ENCODE assay signal across 13 cellular contexts in the genomic region with DNA sequence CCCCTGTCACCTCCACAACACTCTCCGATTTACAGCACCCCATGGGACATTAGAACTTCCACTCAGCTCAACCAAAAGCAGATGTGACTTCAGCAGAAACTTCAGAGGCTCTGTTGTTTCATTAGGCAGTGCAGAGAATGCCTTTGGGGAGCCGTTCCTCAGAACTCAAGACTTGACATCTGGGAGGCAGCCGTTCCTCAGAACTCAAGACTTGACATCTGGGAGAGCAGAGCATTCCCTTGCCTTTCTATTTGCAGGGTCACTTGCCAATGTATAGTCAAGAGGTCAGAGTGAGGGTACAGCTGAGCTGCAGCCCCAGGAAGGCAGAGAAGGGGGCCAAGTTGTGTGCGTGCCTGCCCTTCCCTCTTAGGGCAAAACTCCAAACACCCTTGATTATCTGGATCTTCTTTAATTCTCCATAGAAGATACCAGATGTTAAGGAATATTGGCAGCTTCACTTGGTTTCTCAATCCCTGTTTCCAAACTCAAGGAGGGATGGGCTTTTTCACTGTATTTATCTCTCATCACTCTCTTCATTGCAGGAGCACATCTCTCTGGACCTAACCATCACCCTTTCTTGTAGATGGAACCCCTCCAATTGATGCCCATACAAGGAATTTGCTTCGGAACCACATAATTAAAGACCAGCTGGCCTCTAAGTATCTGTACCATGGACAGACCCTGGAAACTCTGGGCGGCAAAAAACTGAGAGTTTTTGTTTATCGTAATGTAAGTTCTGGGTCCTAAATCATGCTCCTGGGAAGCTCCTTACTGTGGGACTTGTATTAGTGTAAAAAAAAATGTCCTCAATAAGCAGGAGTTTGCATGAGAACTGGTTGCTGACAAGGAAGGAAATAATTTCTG. TPM values are rescaled to one million over a fixed set of nuclear protein-coding genes. Genes with fewer than 3 reads are reported as not detected.
DNase-seq lines count a peak whose midpoint lies in the region; ATAC-seq and TF ChIP-seq lines count a peak whose summit lies in the region.
"Had no signal": no experiment of that assay in that cellular context is flagged by ENCODE, and none has a peak within 500 bp of the region (broad histone marks: within the 10 kb centered on the region; RNA-seq: fewer than 3 reads in every experiment).

No MANE protein-coding gene starts in this region.

- H3K36me3 Mint-ChIP-seq in activated CD8-positive, alpha-beta memory T cell treated with anti-CD3 and anti-CD28 coated beads, Interleukin-2, amount 10 ng/mL, durations not matched to agents 7 days and 5 days, result no peaks in the 10 kb centered on the region
- no peaks in the 10 kb centered on the region for H3K36me3 Mint-ChIP-seq in T-helper 17 cell (ENCODE audit: low read depth)
- H3K36me3 Mint-ChIP-seq in activated CD4-positive, alpha-beta T cell treated with anti-CD3 and anti-CD28 coated beads for 36 hours (ENCODE audit: low read depth), result no peaks in the 10 kb centered on the region

- H3K4me3 ChIP-seq in BLaER1 (no peak overlapping the region), heart left ventricle (no peak overlapping the region), gastrocnemius medialis (no peak overlapping the region)
- H3K4me3 ChIP-seq: skin epidermis had no signal

- peaks cover 2% of the 10 kb centered on the region for H3K27me3 Mint-ChIP-seq in activated CD8-positive, alpha-beta memory T cell treated with anti-CD3 and anti-CD28 coated beads, Interleukin-2, amount 10 ng/mL, durations not matched to agents 7 days and 5 days
- peaks cover 7% of the 10 kb centered on the region for H3K27me3 Mint-ChIP-seq in T-helper 17 cell
- H3K27me3 Mint-ChIP-seq in activated CD4-positive, alpha-beta T cell treated with anti-CD3 and anti-CD28 coated beads for 36 hours, result peaks cover 2% of the 10 kb centered on the region

- H3K9me3 Mint-ChIP-seq in activated CD8-positive, alpha-beta memory T cell treated with anti-CD3 and anti-CD28 coated beads, Interleukin-2, amount 10 ng/mL, durations not matched to agents 7 days and 5 days (ENCODE audit: low read depth), result no peaks in the 10 kb centered on the region
- H3K9me3 Mint-ChIP-seq in activated CD4-positive, alpha-beta T cell treated with anti-CD3 and anti-CD28 coated beads for 36 hours (ENCODE audit: low read depth), result no peaks in the 10 kb centered on the region
- H3K9me3 Mint-ChIP-seq: endodermal cell had no signal

- no peak overlapping the region for H3K27ac ChIP-seq in BLaER1
- H3K27ac ChIP-seq in RWPE1, result peak overlapping the region; percentile 73
- peak overlapping the region in 11 of 12 donors; percentile 3 to 64 (median 49) for H3K27ac ChIP-seq in heart left ventricle
- peak overlapping the region; percentile 7 to 57 (median 39) for H3K27ac ChIP-seq in gastrocnemius medialis
- H3K27ac ChIP-seq: HL-60 had no signal

- no peak for TF ChIP-seq CTCF in RWPE1 (conservative IDR thresholded peaks at IDR 0.05; ENCODE audit: low read depth)
- TF ChIP-seq CTCF in heart left ventricle (IDR thresholded peaks at IDR 0.05), result no peak
- no peak for TF ChIP-seq CTCF in gastrocnemius medialis (IDR thresholded peaks at IDR 0.05 in 4 of 5, conservative IDR thresholded peaks at IDR 0.05 in 1 of 5)

- POLR2A ChIA-PET in RWPE1 (lab: Yijun Ruan, JAX; ENCODE audit: low non-redundant PET), result no interaction called here
- POLR2A ChIA-PET in activated CD4-positive, alpha-beta T cell treated with anti-CD3 and anti-CD28 coated beads for 36 hours (lab: Charles Lee), result no interaction called here

- peaks cover 14% of the 10 kb centered on the region for H3K4me1 ChIP-seq in BLaER1
- H3K4me1 ChIP-seq in heart left ventricle, result peaks cover 0 to 51% (median 20%) of the 10 kb centered on the region in 12 donors
- H3K4me1 ChIP-seq in gastrocnemius medialis, result peaks cover 0 to 11% of the 10 kb centered on the region in 2 donors

- no peaks in the 10 kb centered on the region for H4K20me1 ChIP-seq in BLaER1

- intact Hi-C loops in heart left ventricle (cut with DNase I) (no loop called here), gastrocnemius medialis (cut with DNase I; ENCODE audit: low total_unique reads) (no loop called here)
- intact Hi-C loops in activated CD4-positive, alpha-beta T cell treated with anti-CD3 and anti-CD28 coated beads for 36 hours (cut with DNase I, micrococcal nuclease), result no loop called here

- 66 to 78% (median 75%) methylated on average over 6 to 7 of the region's 7 CpGs for WGBS in heart left ventricle, 4 donors

- no peaks in the 10 kb centered on the region for H3K36me3 ChIP-seq in BLaER1
- H3K36me3 ChIP-seq in heart left ventricle, result peaks cover 0 to 97% (median 47%) of the 10 kb centered on the region in 9 donors
- no peaks in the 10 kb centered on the region for H3K36me3 ChIP-seq in gastrocnemius medialis

- CTCF ChIA-PET in RWPE1 (lab: Yijun Ruan, JAX), result interaction anchor here (0.6 to 0.9 kb wide), 3 partner anchors 100 to 581 kb away, joined by 3 to 5 read pairs (median 3); no protein-coding TSS in a partner anchor
- CTCF ChIA-PET in activated CD8-positive, alpha-beta memory T cell treated with anti-CD3 and anti-CD28 coated beads, Interleukin-2, amount 10 ng/mL, durations not matched to agents 7 days and 5 days (lab: Charles Lee), result no interaction called here
- CTCF ChIA-PET in activated CD4-positive, alpha-beta T cell treated with anti-CD3 and anti-CD28 coated beads for 36 hours (lab: Charles Lee), result interaction anchor here (0.6 to 0.9 kb wide), 3 partner anchors 11 to 35 kb away, joined by 3 to 6 read pairs (median 3); no protein-coding TSS in a partner anchor

- H3K27ac Mint-ChIP-seq in activated CD8-positive, alpha-beta memory T cell treated with anti-CD3 and anti-CD28 coated beads, Interleukin-2, amount 10 ng/mL, durations not matched to agents 7 days and 5 days, result no peak overlapping the region
- no peak overlapping the region for H3K27ac Mint-ChIP-seq in T-helper 17 cell
- H3K27ac Mint-ChIP-seq in activated CD4-positive, alpha-beta T cell treated with anti-CD3 and anti-CD28 coated beads for 36 hours, result no peak overlapping the region
- H3K27ac Mint-ChIP-seq: endodermal cell had no signal

- in situ Hi-C loops in gastrocnemius medialis (cut with MboI; ENCODE audit: low sequenced_read_pairs in 4 of 4), result no loop called here

- H3K9me3 ChIP-seq in BLaER1, result no peaks in the 10 kb centered on the region
- H3K9me3 ChIP-seq in heart left ventricle, result no peaks in the 10 kb centered on the region
- H3K9me3 ChIP-seq in gastrocnemius medialis, result no peaks in the 10 kb centered on the region
- no peaks in the 10 kb centered on the region for H3K9me3 ChIP-seq in T-helper 17 cell (ENCODE audit: control insufficient read depth, low read length, poor library complexity, severe bottlenecking)

- no peak for DNase-seq in RWPE1 (ENCODE audit: low spot score)
- DNase-seq in heart left ventricle, result peak in 1 of 5 donors; percentile 30
- DNase-seq in gastrocnemius medialis, result no peak
- DNase-seq in activated CD8-positive, alpha-beta memory T cell treated with anti-CD3 and anti-CD28 coated beads, Interleukin-2, amount 10 ng/mL, durations not matched to agents 7 days and 5 days, result no peak
- no peak for DNase-seq in T-helper 17 cell
- no peak for DNase-seq in activated CD4-positive, alpha-beta T cell treated with anti-CD3 and anti-CD28 coated beads for 36 hours
- DNase-seq in SK-N-DZ (ENCODE audit: low spot score), result no peak
- DNase-seq: C1 segment of cervical spinal cord, MV-4-11 had no signal

- H3K4me2 ChIP-seq in BLaER1, result peak overlapping the region; percentile 43

- no peak overlapping the region for H3K4me3 Mint-ChIP-seq in activated CD8-positive, alpha-beta memory T cell treated with anti-CD3 and anti-CD28 coated beads, Interleukin-2, amount 10 ng/mL, durations not matched to agents 7 days and 5 days
- no peak overlapping the region for H3K4me3 Mint-ChIP-seq in T-helper 17 cell
- H3K4me3 Mint-ChIP-seq in activated CD4-positive, alpha-beta T cell treated with anti-CD3 and anti-CD28 coated beads for 36 hours, result no peak overlapping the region
- H3K4me3 Mint-ChIP-seq: endodermal cell had no signal

- ATAC-seq in heart left ventricle, result peak in 2 of 4 donors; percentile 3 to 26
- peak; percentile 30 to 34 for ATAC-seq in gastrocnemius medialis
- ATAC-seq in activated CD8-positive, alpha-beta memory T cell treated with anti-CD3 and anti-CD28 coated beads, Interleukin-2, amount 10 ng/mL, durations not matched to agents 7 days and 5 days, result no peak
- no peak for ATAC-seq in T-helper 17 cell
- ATAC-seq in activated CD4-positive, alpha-beta T cell treated with anti-CD3 and anti-CD28 coated beads for 36 hours, result no peak

- TF ChIP-seq POLR2A in heart left ventricle (IDR thresholded peaks at IDR 0.05), result no peak
- TF ChIP-seq POLR2A in gastrocnemius medialis (IDR thresholded peaks at IDR 0.05), result no peak

- no peak overlapping the region for H3K9ac ChIP-seq in BLaER1

- H3K27me3 ChIP-seq in BLaER1 (no peaks in the 10 kb centered on the region), heart left ventricle (no peaks in the 10 kb centered on the region), gastrocnemius medialis (no peaks in the 10 kb centered on the region)

- no peaks in the 10 kb centered on the region for H3K4me1 Mint-ChIP-seq in activated CD8-positive, alpha-beta memory T cell treated with anti-CD3 and anti-CD28 coated beads, Interleukin-2, amount 10 ng/mL, durations not matched to agents 7 days and 5 days
- H3K4me1 Mint-ChIP-seq in T-helper 17 cell, result peaks cover 5% of the 10 kb centered on the region
- no peaks in the 10 kb centered on the region for H3K4me1 Mint-ChIP-seq in activated CD4-positive, alpha-beta T cell treated with anti-CD3 and anti-CD28 coated beads for 36 hours

RNA-seq across cellular contexts. Expression of a gene that starts 25.6 kb away (rescaled TPM):
- total RNA-seq in heart left ventricle (100 to 1,000 TPM in 2 of 9 donors, 10 to 100 TPM in 7; 31.8 to 206 (median 42.9) TPM), gastrocnemius medialis (10 to 100 TPM; 38.4 to 48.0 (median 40.0) TPM), T-helper 17 cell (1 to 10 TPM; 6.6 to 8.6 TPM)
- polyA plus RNA-seq in heart left ventricle, result 10 to 100 TPM; 50.0 to 64.2 TPM
- total RNA-seq in activated CD8-positive, alpha-beta memory T cell treated with anti-CD3 and anti-CD28 coated beads, Interleukin-2, amount 10 ng/mL, durations not matched to agents 7 days and 5 days, result under 1 TPM; 0.26 to 0.42 TPM
- not detected for total RNA-seq in activated CD4-positive, alpha-beta T cell treated with anti-CD3 and anti-CD28 coated beads for 36 hours
- not detected in 2 replicates for polyA plus RNA-seq in SK-N-DZ (2014; cell fraction: cytosol; rRNA removed)
- 0.59 TPM in 1 of 2 replicates, not detected in the other for polyA plus RNA-seq in SK-N-DZ (2014; cell fraction: nucleus; rRNA removed)

Comparison
In these comparisons a context has a peak if more than half of its experiments do, and no peak if none do; other contexts are left out.
1. ATAC-seq: peak in gastrocnemius medialis (2 of 2); none in activated CD8-positive, alpha-beta memory T cell treated with anti-CD3 and anti-CD28 coated beads, Interleukin-2, amount 10 ng/mL, durations not matched to agents 7 days and 5 days (single experiment), T-helper 17 cell (single experiment) and activated CD4-positive, alpha-beta T cell treated with anti-CD3 and anti-CD28 coated beads for 36 hours (single experiment).
2. RNA of a gene that starts 25.6 kb away (total RNA-seq): 31.8 to 206 TPM in heart left ventricle, 38.4 to 48.0 TPM in gastrocnemius medialis and 6.6 to 8.6 TPM in T-helper 17 cell; 0.26 to 0.42 TPM in activated CD8-positive, alpha-beta memory T cell treated with anti-CD3 and anti-CD28 coated beads, Interleukin-2, amount 10 ng/mL, durations not matched to agents 7 days and 5 days and not detected in activated CD4-positive, alpha-beta T cell treated with anti-CD3 and anti-CD28 coated beads for 36 hours; every median in the first group is over 4 times any median in the second.